In genomic region chr1:224357626-224358124, GRCh38 we compare ENCODE assay signal across 8 cellular contexts. TPM values are rescaled to one million over a fixed set of nuclear protein-coding genes. Genes with fewer than 3 reads are reported as not detected.
A peak's percentile ranks its signal among the peaks of the same experiment; 100 is the strongest.
DNase-seq lines count a peak whose midpoint lies in the region; ATAC-seq, FAIRE-seq and TF ChIP-seq lines count a peak whose summit lies in the region.

No MANE protein-coding gene starts in this region.

- TF ChIP-seq POLR2A in A549 (IDR thresholded peaks at IDR 0.05; ENCODE audit: low read length) (no peak), HCT116 (IDR thresholded peaks at IDR 0.05; ENCODE audit: borderline replicate concordance, extremely low read depth, insufficient read depth, insufficient read length) (no peak)

- H3K27ac ChIP-seq in A549 (peak overlapping the region; percentile 85 to 96), HCT116 (ENCODE audit: low read depth, low read length) (peak overlapping the region; percentile 67), VCaP (peak overlapping the region; percentile 84), right atrium auricular region (peak overlapping the region; percentile 89 to 94)

- DNase-seq in A549 (ENCODE audit: low read depth in 1 of 2, low spot score in 1 of 2): peak; percentile 29 to 41
- no peak for DNase-seq in HCT116 (ENCODE audit: low read depth, low spot score)
- DNase-seq in right atrium auricular region (ENCODE audit: low spot score): no peak
- no peak for DNase-seq in stimulated activated effector memory CD8-positive, alpha-beta T cell treated with anti-CD3 and anti-CD28 coated beads, Interleukin-12 subunit alpha, Interleukin-12 subunit beta, amount 100 ng/mL, for 72 hours (ENCODE audit: low spot score in 2 of 2)
- no peak for DNase-seq in effector CD8-positive, alpha-beta T cell (lab: John Stamatoyannopoulos, UW)

- H3K4me2 ChIP-seq in A549 (peak overlapping the region; percentile 82), HCT116 (ENCODE audit: low read length) (peak overlapping the region; percentile 95)

- H3K27me3 ChIP-seq in HCT116 (ENCODE audit: insufficient read depth, low read length): no peaks in the 10 kb centered on the region
- no peaks in the 10 kb centered on the region for H3K27me3 ChIP-seq in right atrium auricular region

- CTCF ChIA-PET in A549 (lab: Yijun Ruan, JAX): interaction anchor here (0.6 kb wide), 2 partner anchors 9 to 666 kb away, joined by 3 to 5 read pairs; no protein-coding TSS in a partner anchor
- CTCF ChIA-PET in HCT116 (lab: Charles Lee): no interaction called here

- no peak for TF ChIP-seq RAD21 in A549 (conservative IDR thresholded peaks at IDR 0.05 in 1 of 2, IDR thresholded peaks at IDR 0.05 in 1 of 2)
- TF ChIP-seq RAD21 in HCT116 (IDR thresholded peaks at IDR 0.05; ENCODE audit: low read depth): no peak

- ATAC-seq in A549: peak; percentile 21 to 40; a peak in 2 of 6 replicates
- no peak for ATAC-seq in HCT116
- no peak for ATAC-seq in stimulated activated effector memory CD8-positive, alpha-beta T cell treated with anti-CD3 and anti-CD28 coated beads, Interleukin-12 subunit alpha, Interleukin-12 subunit beta, amount 100 ng/mL, for 72 hours
- ATAC-seq in HG03025 (IDR thresholded peaks at IDR 0.05; ENCODE audit: low FRiP score, unreplicated experiment): no peak
- no peak for ATAC-seq in GM21786 (IDR thresholded peaks at IDR 0.05; ENCODE audit: unreplicated experiment)

- peak overlapping the region; percentile 91 for H3K27ac Mint-ChIP-seq in stimulated activated effector memory CD8-positive, alpha-beta T cell treated with anti-CD3 and anti-CD28 coated beads, Interleukin-12 subunit alpha, Interleukin-12 subunit beta, amount 100 ng/mL, for 72 hours

- H3K4me3 Mint-ChIP-seq in stimulated activated effector memory CD8-positive, alpha-beta T cell treated with anti-CD3 and anti-CD28 coated beads, Interleukin-12 subunit alpha, Interleukin-12 subunit beta, amount 100 ng/mL, for 72 hours: peak overlapping the region; percentile 96

- H3K4me1 Mint-ChIP-seq in stimulated activated effector memory CD8-positive, alpha-beta T cell treated with anti-CD3 and anti-CD28 coated beads, Interleukin-12 subunit alpha, Interleukin-12 subunit beta, amount 100 ng/mL, for 72 hours: peaks cover 34% of the 10 kb centered on the region

- H3K9me3 Mint-ChIP-seq in stimulated activated effector memory CD8-positive, alpha-beta T cell treated with anti-CD3 and anti-CD28 coated beads, Interleukin-12 subunit alpha, Interleukin-12 subunit beta, amount 100 ng/mL, for 72 hours: no peaks in the 10 kb centered on the region

- no peaks in the 10 kb centered on the region for H3K9me2 ChIP-seq in HCT116 (ENCODE audit: insufficient read depth)

- H3K9ac ChIP-seq in HCT116 (ENCODE audit: low read length): peak overlapping the region; percentile 76

- H3K4me3 ChIP-seq in A549: peak overlapping the region; percentile 62
- peak overlapping the region; percentile 72 to 84 for H3K4me3 ChIP-seq in HCT116 (replicated peaks in 1 of 2; ENCODE audit: low read depth in 1 of 2, low read length in 2 of 2)
- peak overlapping the region; percentile 86 to 87 for H3K4me3 ChIP-seq in right atrium auricular region

- peaks cover 36% of the 10 kb centered on the region for H3K36me3 Mint-ChIP-seq in stimulated activated effector memory CD8-positive, alpha-beta T cell treated with anti-CD3 and anti-CD28 coated beads, Interleukin-12 subunit alpha, Interleukin-12 subunit beta, amount 100 ng/mL, for 72 hours

- H3K9me3 ChIP-seq in A549: no peaks in the 10 kb centered on the region
- no peaks in the 10 kb centered on the region for H3K9me3 ChIP-seq in HCT116 (ENCODE audit: control insufficient read depth in 1 of 2, insufficient read depth in 1 of 2, low read depth in 1 of 2, low read length in 2 of 2)
- no peaks in the 10 kb centered on the region for H3K9me3 ChIP-seq in right atrium auricular region

- no peaks in the 10 kb centered on the region for H4K20me1 ChIP-seq in HCT116 (ENCODE audit: insufficient read depth)

- TF ChIP-seq EP300 in A549 (IDR thresholded peaks at IDR 0.05): no peak

- intact Hi-C loops in HCT116 (cut with micrococcal nuclease): no loop called here

- peaks cover 20% of the 10 kb centered on the region for H3K4me1 ChIP-seq in A549
- peaks cover 4 to 9% of the 10 kb centered on the region in 2 experiments; a peak in 3 of 4 replicates for H3K4me1 ChIP-seq in HCT116 (ENCODE audit: control insufficient read depth in 1 of 2, insufficient read depth in 2 of 2, low read length in 2 of 2)
- H3K4me1 ChIP-seq in right atrium auricular region: peaks cover 0 to 17% of the 10 kb centered on the region in 2 donors

- POLR2A ChIA-PET in A549 (lab: Yijun Ruan, JAX): interaction anchor here (1.2 kb wide), 1 partner anchor 28 kb away, joined by 3 read pairs; the partner anchor contains the start of gene NVL
- POLR2A ChIA-PET in HCT116 (lab: Charles Lee): no interaction called here

- H2AFZ ChIP-seq in HCT116 (ENCODE audit: low read depth, low read length, poor library complexity, severe bottlenecking): peak overlapping the region; percentile 39

- FAIRE-seq in A549 (lab: Jason Lieb, UNC): no peak

- peaks cover 45% of the 10 kb centered on the region for H3K79me2 ChIP-seq in HCT116 (ENCODE audit: insufficient read depth, low read length)

- 30% methylated on average over 9 of the region's 9 CpGs for WGBS in A549 (ENCODE audit: missing lambda C conversion rate)

- no peak for TF ChIP-seq CTCF in A549 (IDR thresholded peaks at IDR 0.05)
- no peak for TF ChIP-seq CTCF in HCT116 (IDR thresholded peaks at IDR 0.05 in 2 of 3, conservative IDR thresholded peaks at IDR 0.05 in 1 of 3; ENCODE audit: borderline replicate concordance in 1 of 3, insufficient read depth in 1 of 3, low read depth in 2 of 3, low read length in 2 of 3)
- TF ChIP-seq CTCF in VCaP (conservative IDR thresholded peaks at IDR 0.05): no peak
- TF ChIP-seq CTCF in right atrium auricular region (IDR thresholded peaks at IDR 0.05): no peak

- H3K36me3 ChIP-seq in HCT116 (ENCODE audit: control insufficient read depth in 1 of 2, insufficient read depth in 2 of 2, low read length in 2 of 2) (no peaks in the 10 kb centered on the region), right atrium auricular region (no peaks in the 10 kb centered on the region)

- no TSS peak for BruUV-seq in HCT116 (replicated peaks; lab: Mats Ljungman, UMichigan)

- RAD21 ChIA-PET in HCT116 (lab: Charles Lee; ENCODE audit: low non-redundant PET in 1 of 2, low total read pairs in 2 of 2, uncharacterized antibody in 2 of 2, unreplicated experiment in 2 of 2): no interaction called here

TF ChIP-seq in A549, 52 proteins besides CTCF, POLR2A, EP300 and RAD21:
- TF ChIP-seq SMC3 (IDR thresholded peaks at IDR 0.05) (no peak), CEBPB (IDR thresholded peaks at IDR 0.05) (peak; percentile 51 to 67; a peak in 2 of 4 replicates), PHF8 (IDR thresholded peaks at IDR 0.05; ENCODE audit: borderline replicate concordance, low read depth) (no peak), ATOH8 (CRISPR knock-in tag; IDR thresholded peaks at IDR 0.05; ENCODE audit: low read depth) (no peak)

TF ChIP-seq in HCT116, 20 proteins besides CTCF, POLR2A, EP300 and RAD21:
- TF ChIP-seq JUND (IDR thresholded peaks at IDR 0.05): no peak
- TF ChIP-seq FOSL1 (IDR thresholded peaks at IDR 0.05; ENCODE audit: low read depth): no peak; the same call in 1 of the 2 replicates
- no peak for TF ChIP-seq TCF7L2 (IDR thresholded peaks at IDR 0.05; ENCODE audit: borderline replicate concordance, extremely low read depth, insufficient read depth, insufficient read length)
- no peak for TF ChIP-seq POLR2AphosphoS5 (IDR thresholded peaks at IDR 0.05; ENCODE audit: low read depth, low read length)
- TF ChIP-seq ELF1 (IDR thresholded peaks at IDR 0.05; ENCODE audit: borderline replicate concordance, low read depth): no peak
- TF ChIP-seq CBX3 (IDR thresholded peaks at IDR 0.05; ENCODE audit: low read depth): no peak
- TF ChIP-seq CEBPB (IDR thresholded peaks at IDR 0.05; ENCODE audit: low read depth): no peak
- no peak for TF ChIP-seq SP1 (IDR thresholded peaks at IDR 0.05; ENCODE audit: low read depth)
- no peak for TF ChIP-seq EZH2phosphoT487 (IDR thresholded peaks at IDR 0.05; ENCODE audit: borderline replicate concordance)
- TF ChIP-seq ATF3 (IDR thresholded peaks at IDR 0.05): no peak
- no peak for TF ChIP-seq EZH2 (IDR thresholded peaks at IDR 0.05)
- TF ChIP-seq YY1 (IDR thresholded peaks at IDR 0.05; ENCODE audit: extremely low read depth, insufficient replicate concordance, low read depth, low read length): no peak
TF ChIP-seq in HCT116: peak in this region for 0.

RNA-seq across cellular contexts. Expression of gene CNIH4, which starts 1.0 kb away (rescaled TPM):
- polyA plus RNA-seq in A549 (2011; rRNA removed): 102 and 124 TPM in 2 replicates
- 46.4 and 58.0 TPM in 2 replicates for polyA plus RNA-seq in A549 (2012; cell fraction: cytosol; rRNA removed)
- polyA plus RNA-seq in A549 (2012; cell fraction: nucleus; rRNA removed): 25.9 and 33.0 TPM in 2 replicates
- 98.6 to 104 TPM (median 104 TPM) in 3 replicates for polyA plus RNA-seq in A549 (2017; fragmentation: RNase III; extraction: RNeasy Plus Mini Kit Qiagen cat#74134 plus additional on column Dnase treatment)
- 42.3 and 43.4 TPM in 2 replicates for polyA minus RNA-seq in A549 (2011; rRNA and poly(A)+ RNA removed)
- 48.9 TPM for total RNA-seq in HCT116 (2021; ENCODE audit: unreplicated experiment)
- 87.1 and 96.0 TPM in 2 replicates for polyA plus RNA-seq in HCT116 (2012)
- 10 to 100 TPM; 18.2 to 22.4 TPM for total RNA-seq in right atrium auricular region

RNA-seq across cellular contexts. Expression of gene NVL, which starts 27.7 kb away (rescaled TPM):
- polyA plus RNA-seq in A549 (2011; rRNA removed) (20.7 and 28.6 TPM in 2 replicates), A549 (2017; fragmentation: RNase III; extraction: RNeasy Plus Mini Kit Qiagen cat#74134 plus additional on column Dnase treatment) (21.9 to 23.2 TPM (median 22.3 TPM) in 3 replicates)
- 11.6 and 12.3 TPM in 2 replicates for polyA plus RNA-seq in A549 (2012; cell fraction: cytosol; rRNA removed)
- 14.2 and 22.5 TPM in 2 replicates for polyA plus RNA-seq in A549 (2012; cell fraction: nucleus; rRNA removed)
- polyA minus RNA-seq in A549 (2011; rRNA and poly(A)+ RNA removed): 14.7 and 16.7 TPM in 2 replicates
- total RNA-seq in HCT116 (2021; ENCODE audit: unreplicated experiment) (21.9 TPM), right atrium auricular region (1 to 10 TPM; 7.5 to 8.3 TPM)
- polyA plus RNA-seq in HCT116 (2012): 9.9 and 16.0 TPM in 2 replicates

Comparison
In these comparisons a context has a peak if more than half of its experiments do, and no peak if none do; other contexts are left out.
1. ATAC-seq: peak in A549 (2 of 2); none in HCT116 (single experiment), stimulated activated effector memory CD8-positive, alpha-beta T cell treated with anti-CD3 and anti-CD28 coated beads, Interleukin-12 subunit alpha, Interleukin-12 subunit beta, amount 100 ng/mL, for 72 hours (single experiment), HG03025 (single experiment) and GM21786 (single experiment).
2. DNase-seq: peak in A549 (2 of 2); none in HCT116 (single experiment), right atrium auricular region (single experiment), stimulated activated effector memory CD8-positive, alpha-beta T cell treated with anti-CD3 and anti-CD28 coated beads, Interleukin-12 subunit alpha, Interleukin-12 subunit beta, amount 100 ng/mL, for 72 hours (0 of 2) and effector CD8-positive, alpha-beta T cell (single experiment).
3. Of the 6 proteins assayed by ChIP-seq in both A549 and HCT116: peak only in A549: CEBPB; only in HCT116: none; in both: none; in neither: 5.
4. Peak in every context shown above with its lines, with median percentiles within 50 percentile points of each other: H3K27ac ChIP-seq and H3K4me3 ChIP-seq.